Comparison of ENCODE assay signal across 1 cellular context in genomic region chr17:67080804-67081203, GRCh38.
TF ChIP-seq lines count a peak whose summit lies in the region.

No MANE protein-coding gene starts in this region.

TF ChIP-seq in GM12878, 131 proteins besides CTCF, POLR2A, EP300 and RAD21:
- TF ChIP-seq SRF (IDR thresholded peaks at IDR 0.05; ENCODE audit: low read depth in 2 of 2, low read length in 2 of 2) (no peak), SIX5 (IDR thresholded peaks at IDR 0.05; ENCODE audit: low read depth, low read length, severe bottlenecking) (peak; percentile 19), RAD51 (IDR thresholded peaks at IDR 0.05) (no peak), NBN (IDR thresholded peaks at IDR 0.05) (no peak), LARP7 (IDR thresholded peaks at IDR 0.05) (no peak)
